In genomic region chr15:69820819-69821218, GRCh38 we compare ENCODE assay signal across 22 cellular contexts.
DNase-seq lines count a peak whose midpoint lies in the region; ATAC-seq and TF ChIP-seq lines count a peak whose summit lies in the region.
"Had no signal": no experiment of that assay in that cellular context is flagged by ENCODE, and none has a peak within 500 bp of the region (broad histone marks: within the 10 kb centered on the region; RNA-seq: fewer than 3 reads in every experiment).

No MANE protein-coding gene starts in this region.

- H3K27ac ChIP-seq in AG04450 (ENCODE audit: low read depth, low read length) (peak overlapping the region; percentile 21), brain microvascular endothelial cell (no peak overlapping the region), left lung (no peak overlapping the region)
- H3K27ac ChIP-seq: A549; BLaER1 treated with 17β-estradiol and CSF1 and Interleukin-3, amounts not matched to agents 10 nM and 100 nM; HL-60; uterus; WERI-Rb-1 had no signal

- H3K36me3 ChIP-seq in brain microvascular endothelial cell (replicated peaks) (no peaks in the 10 kb centered on the region), left lung (no peaks in the 10 kb centered on the region)
- H3K36me3 ChIP-seq: BLaER1 treated with 17β-estradiol and CSF1 and Interleukin-3, amounts not matched to agents 10 nM and 100 nM; uterus; WERI-Rb-1 had no signal

- ATAC-seq in left lung: peak; percentile 46
- no peak for ATAC-seq in HG03139 (IDR thresholded peaks at IDR 0.05; ENCODE audit: unreplicated experiment)
- ATAC-seq: A549, GM12878, PC-3, T-helper 17 cell had no signal

- H3K9me3 ChIP-seq in AG04450 (ENCODE audit: control insufficient read depth, insufficient read depth, low read length): no peaks in the 10 kb centered on the region; the same call in 1 of the 2 replicates
- no peaks in the 10 kb centered on the region for H3K9me3 ChIP-seq in left lung
- H3K9me3 ChIP-seq: A549; BLaER1 treated with 17β-estradiol and CSF1 and Interleukin-3, amounts not matched to agents 10 nM and 100 nM; uterus had no signal

- H3K4me3 ChIP-seq in AG04450 (ENCODE audit: low read depth, low read length) (no peak overlapping the region), brain microvascular endothelial cell (ENCODE audit: low read depth, low read length) (no peak overlapping the region), left lung (no peak overlapping the region)
- H3K4me3 ChIP-seq: A549; BLaER1 treated with 17β-estradiol and CSF1 and Interleukin-3, amounts not matched to agents 10 nM and 100 nM; GM12878; uterus had no signal

- POLR2A ChIA-PET in AG04450 (lab: Yijun Ruan, JAX): no interaction called here

- in situ Hi-C loops in brain microvascular endothelial cell (cut with HindIII; ENCODE audit: low pct_ligation_motif_present, low sequenced_read_pairs) (no loop called here), G401 (cut with HindIII; ENCODE audit: low sequenced_read_pairs) (no loop called here)

- DNase-seq in AG04450 (ENCODE audit: low read depth, low spot score): no peak
- DNase-seq in NCI-H146 (lab: John Stamatoyannopoulos, UW): peak; percentile 75
- peak; percentile 70 for DNase-seq in brain microvascular endothelial cell
- DNase-seq in left lung: no peak
- DNase-seq in NCI-H1105 treated with DMSO at 0.1 percent for 48 hours (lab: John Stamatoyannopoulos, UW): no peak
- no peak for DNase-seq in G401 (ENCODE audit: low spot score)
- no peak for DNase-seq in activated effector memory CD4-positive, alpha-beta T cell treated with anti-CD3 and anti-CD28 coated beads, Interleukin-2, amount 50 U/mL, for 16 hours
- DNase-seq: activated CD4-positive, alpha-beta memory T cell treated with anti-CD3 and anti-CD28 coated beads, Interleukin-2, amount 10 ng/mL, durations not matched to agents 7 days and 5 days; activated naive CD4-positive, alpha-beta T cell treated with anti-CD3 and anti-CD28 coated beads, Interleukin-2, amount 10 ng/mL, durations not matched to agents 7 days and 5 days; activated T-cell treated with anti-CD3 and anti-CD28 coated beads, Interleukin-2, amount 50 U/mL, for 24 hours; GF-D8; NCI-H2107; NCI-H748 treated with DMSO at 0.1 percent for 48 hours; PC-3; T-helper 17 cell; uterus; WERI-Rb-1 had no signal

- H3K4me1 ChIP-seq in left lung: no peaks in the 10 kb centered on the region
- H3K4me1 ChIP-seq: A549; BLaER1 treated with 17β-estradiol and CSF1 and Interleukin-3, amounts not matched to agents 10 nM and 100 nM; uterus had no signal

- intact Hi-C loops in left lung (cut with DNase I): no loop called here

- TF ChIP-seq CTCF in AG04450 (IDR thresholded peaks at IDR 0.05; ENCODE audit: low read depth, low read length): no peak
- no peak for TF ChIP-seq CTCF in brain microvascular endothelial cell (IDR thresholded peaks at IDR 0.05; ENCODE audit: low read depth, low read length, missing control alignments)
- TF ChIP-seq CTCF in left lung (IDR thresholded peaks at IDR 0.05): no peak

- CTCF ChIA-PET in AG04450 (lab: Charles Lee): no interaction called here

- H3K27me3 ChIP-seq in AG04450 (ENCODE audit: control insufficient read depth, insufficient read depth, low read length) (peaks cover 25% of the 10 kb centered on the region), brain microvascular endothelial cell (replicated peaks) (no peaks in the 10 kb centered on the region), left lung (peaks cover 0 to 5% of the 10 kb centered on the region in 2 donors)
- H3K27me3 ChIP-seq: uterus had no signal

Comparison
In these comparisons a context has a peak if more than half of its experiments do, and no peak if none do; other contexts are left out.
1. DNase-seq: peak in NCI-H146 (single experiment) and brain microvascular endothelial cell (single experiment); none in AG04450 (single experiment), left lung (0 of 2), NCI-H1105 treated with DMSO at 0.1 percent for 48 hours (single experiment), G401 (single experiment) and activated effector memory CD4-positive, alpha-beta T cell treated with anti-CD3 and anti-CD28 coated beads, Interleukin-2, amount 50 U/mL, for 16 hours (single experiment).